In genomic region chr1:115114308-115114707, GRCh38 we compare ENCODE assay signal across 14 cellular contexts. TPM values are rescaled to one million over a fixed set of nuclear protein-coding genes. Genes with fewer than 3 reads are reported as not detected.
DNase-seq lines count a peak whose midpoint lies in the region; ATAC-seq and TF ChIP-seq lines count a peak whose summit lies in the region.
"Had no signal": no experiment of that assay in that cellular context is flagged by ENCODE, and none has a peak within 500 bp of the region (broad histone marks: within the 10 kb centered on the region; RNA-seq: fewer than 3 reads in every experiment).

No MANE protein-coding gene starts in this region.

- no peak overlapping the region for H3K27ac Mint-ChIP-seq in activated naive CD8-positive, alpha-beta T cell treated with anti-CD3 and anti-CD28 coated beads, Interleukin-2, amount 10 ng/mL, durations not matched to agents 7 days and 5 days
- H3K27ac Mint-ChIP-seq in T-helper 2 cell treated with Interferon-gamma antibody and Interleukin-4, amounts not matched to agents 5 μg/mL and 100 μg/mL, for 36 hours, result no peak overlapping the region
- H3K27ac Mint-ChIP-seq: CD4-positive, alpha-beta T cell; stimulated activated naive CD8-positive, alpha-beta T cell treated with anti-CD3 and anti-CD28 coated beads, Interleukin-15, amount 100 ng/mL, for 72 hours had no signal

- H3K4me3 Mint-ChIP-seq in activated naive CD8-positive, alpha-beta T cell treated with anti-CD3 and anti-CD28 coated beads, Interleukin-2, amount 10 ng/mL, durations not matched to agents 7 days and 5 days, result no peak overlapping the region
- no peak overlapping the region for H3K4me3 Mint-ChIP-seq in T-helper 2 cell treated with Interferon-gamma antibody and Interleukin-4, amounts not matched to agents 5 μg/mL and 100 μg/mL, for 36 hours
- H3K4me3 Mint-ChIP-seq: CD4-positive, alpha-beta T cell; stimulated activated naive CD8-positive, alpha-beta T cell treated with anti-CD3 and anti-CD28 coated beads, Interleukin-15, amount 100 ng/mL, for 72 hours had no signal

- peaks cover 2% of the 10 kb centered on the region for H3K9me3 Mint-ChIP-seq in activated naive CD8-positive, alpha-beta T cell treated with anti-CD3 and anti-CD28 coated beads, Interleukin-2, amount 10 ng/mL, durations not matched to agents 7 days and 5 days
- no peaks in the 10 kb centered on the region for H3K9me3 Mint-ChIP-seq in T-helper 2 cell treated with Interferon-gamma antibody and Interleukin-4, amounts not matched to agents 5 μg/mL and 100 μg/mL, for 36 hours
- H3K9me3 Mint-ChIP-seq: CD4-positive, alpha-beta T cell had no signal

- no peaks in the 10 kb centered on the region for H3K4me1 Mint-ChIP-seq in activated naive CD8-positive, alpha-beta T cell treated with anti-CD3 and anti-CD28 coated beads, Interleukin-2, amount 10 ng/mL, durations not matched to agents 7 days and 5 days
- H3K4me1 Mint-ChIP-seq in T-helper 2 cell treated with Interferon-gamma antibody and Interleukin-4, amounts not matched to agents 5 μg/mL and 100 μg/mL, for 36 hours (ENCODE audit: low read depth), result peaks cover 2% of the 10 kb centered on the region

- no peaks in the 10 kb centered on the region for H3K4me1 ChIP-seq in mucosa of descending colon (ENCODE audit: low read depth)
- H3K4me1 ChIP-seq: HAP-1 had no signal

- peak; percentile 26 for ATAC-seq in activated naive CD8-positive, alpha-beta T cell treated with anti-CD3 and anti-CD28 coated beads, Interleukin-2, amount 10 ng/mL, durations not matched to agents 7 days and 5 days (ENCODE audit: low read depth)
- ATAC-seq in mucosa of descending colon (peak; percentile 68), HG03159 (IDR thresholded peaks at IDR 0.05; ENCODE audit: unreplicated experiment) (no peak)
- ATAC-seq: stimulated activated naive CD8-positive, alpha-beta T cell treated with anti-CD3 and anti-CD28 coated beads, Interleukin-15, amount 100 ng/mL, for 72 hours had no signal

- peaks cover 1% of the 10 kb centered on the region for H3K9me3 ChIP-seq in mucosa of descending colon
- H3K9me3 ChIP-seq: HAP-1 had no signal

- POLR2A ChIA-PET in activated naive CD8-positive, alpha-beta T cell treated with anti-CD3 and anti-CD28 coated beads, Interleukin-2, amount 10 ng/mL, durations not matched to agents 7 days and 5 days (lab: Charles Lee), result no interaction called here

- DNase-seq in DMS53 treated with DMSO at 0.1 percent for 48 hours (lab: John Stamatoyannopoulos, UW; ENCODE audit: unreplicated experiment), result peak; percentile 51
- DNase-seq in HT-29 (ENCODE audit: low spot score), result peak; percentile 53
- DNase-seq in activated naive CD8-positive, alpha-beta T cell treated with anti-CD3 and anti-CD28 coated beads, Interleukin-2, amount 10 ng/mL, durations not matched to agents 7 days and 5 days, result no peak
- peak in 1 of 3 donors; percentile 28 for DNase-seq in mucosa of descending colon
- no peak for DNase-seq in T-helper 2 cell treated with Interferon-gamma antibody and Interleukin-4, amounts not matched to agents 5 μg/mL and 100 μg/mL, for 36 hours (ENCODE audit: low spot score)
- DNase-seq in NCI-H146 (lab: John Stamatoyannopoulos, UW), result no peak
- DNase-seq in activated CD4-positive, CD25-positive, alpha-beta regulatory T cell treated with anti-CD3 and anti-CD28 coated beads, Interleukin-2, amount 50 U/mL, for 72 hours, result no peak
- DNase-seq: KBM-7; left cardiac atrium; NCI-H446 treated with DMSO at 0.1 percent for 48 hours; stimulated activated naive CD8-positive, alpha-beta T cell treated with anti-CD3 and anti-CD28 coated beads, Interleukin-15, amount 100 ng/mL, for 72 hours had no signal

- no peaks in the 10 kb centered on the region for H3K36me3 Mint-ChIP-seq in activated naive CD8-positive, alpha-beta T cell treated with anti-CD3 and anti-CD28 coated beads, Interleukin-2, amount 10 ng/mL, durations not matched to agents 7 days and 5 days
- H3K36me3 Mint-ChIP-seq in T-helper 2 cell treated with Interferon-gamma antibody and Interleukin-4, amounts not matched to agents 5 μg/mL and 100 μg/mL, for 36 hours (ENCODE audit: low read depth), result no peaks in the 10 kb centered on the region

- no peak for TF ChIP-seq CTCF in mucosa of descending colon (IDR thresholded peaks at IDR 0.05)

- H3K4me3 ChIP-seq in mucosa of descending colon, result no peak overlapping the region
- H3K4me3 ChIP-seq: HAP-1 had no signal

- peaks cover 8% of the 10 kb centered on the region for H3K27me3 Mint-ChIP-seq in activated naive CD8-positive, alpha-beta T cell treated with anti-CD3 and anti-CD28 coated beads, Interleukin-2, amount 10 ng/mL, durations not matched to agents 7 days and 5 days
- H3K27me3 Mint-ChIP-seq in T-helper 2 cell treated with Interferon-gamma antibody and Interleukin-4, amounts not matched to agents 5 μg/mL and 100 μg/mL, for 36 hours (ENCODE audit: low read depth), result peaks cover 3% of the 10 kb centered on the region
- H3K27me3 Mint-ChIP-seq: stimulated activated naive CD8-positive, alpha-beta T cell treated with anti-CD3 and anti-CD28 coated beads, Interleukin-15, amount 100 ng/mL, for 72 hours had no signal

- no peaks in the 10 kb centered on the region for H3K36me3 ChIP-seq in mucosa of descending colon (ENCODE audit: low read depth)
- H3K36me3 ChIP-seq: HAP-1 had no signal

- intact Hi-C loops in mucosa of descending colon (cut with DNase I, micrococcal nuclease), result loop anchor here in 1 of 2 donors (5.0 kb wide), 1 partner anchor 132 kb away; no protein-coding TSS in a partner anchor

RNA-seq across cellular contexts. Expression of gene TSPAN2, which starts 25.0 kb away (rescaled TPM):
- total RNA-seq in HT-29 (2014; rRNA removed; shearing (Covaris generic)), result 0.05 and 0.23 TPM in 2 replicates
- total RNA-seq in activated naive CD8-positive, alpha-beta T cell treated with anti-CD3 and anti-CD28 coated beads, Interleukin-2, amount 10 ng/mL, durations not matched to agents 7 days and 5 days, result 1 to 10 TPM in 1 of 2 experiments, under 1 TPM in 1; 0.42 to 1.2 TPM
- 10 to 100 TPM in 1 of 3 donors, 1 to 10 TPM in 2; 4.3 to 84.2 (median 6.3) TPM for total RNA-seq in mucosa of descending colon

Comparison
In these comparisons a context has a peak if more than half of its experiments do, and no peak if none do; other contexts are left out.
1. DNase-seq: peak in DMS53 treated with DMSO at 0.1 percent for 48 hours (single experiment) and HT-29 (single experiment); none in activated naive CD8-positive, alpha-beta T cell treated with anti-CD3 and anti-CD28 coated beads, Interleukin-2, amount 10 ng/mL, durations not matched to agents 7 days and 5 days (single experiment), T-helper 2 cell treated with Interferon-gamma antibody and Interleukin-4, amounts not matched to agents 5 μg/mL and 100 μg/mL, for 36 hours (single experiment), NCI-H146 (single experiment) and activated CD4-positive, CD25-positive, alpha-beta regulatory T cell treated with anti-CD3 and anti-CD28 coated beads, Interleukin-2, amount 50 U/mL, for 72 hours (single experiment).